ENCODE assay signal across 13 cellular contexts in the genomic region with DNA sequence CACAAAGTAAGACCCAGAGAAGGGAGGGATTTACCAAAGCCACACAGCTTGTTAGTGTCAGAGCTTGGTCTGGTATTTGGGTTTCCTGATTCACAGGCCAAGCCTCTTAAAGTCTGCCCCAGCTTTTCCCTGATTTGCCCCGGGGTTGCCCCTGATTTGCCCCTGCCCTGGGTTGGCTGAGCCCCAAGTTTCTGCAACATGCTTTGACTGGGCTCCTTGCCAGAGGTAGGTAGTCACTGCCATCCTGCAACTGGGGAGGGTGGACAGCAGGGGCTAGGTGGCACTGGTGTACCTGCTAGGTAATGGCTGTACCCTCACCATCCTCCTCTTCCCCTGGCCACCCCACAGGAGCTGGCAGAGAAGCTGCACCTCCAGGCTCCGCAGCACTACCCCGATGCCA. TPM values are rescaled to one million over a fixed set of nuclear protein-coding genes. Genes with fewer than 3 reads are reported as not detected.
DNase-seq lines count a peak whose midpoint lies in the region; ATAC-seq and TF ChIP-seq lines count a peak whose summit lies in the region.
"Had no signal": no experiment of that assay in that cellular context is flagged by ENCODE, and none has a peak within 500 bp of the region (broad histone marks: within the 10 kb centered on the region; RNA-seq: fewer than 3 reads in every experiment).

No MANE protein-coding gene starts in this region.

- peaks cover 56% of the 10 kb centered on the region for H3K4me1 Mint-ChIP-seq in activated CD4-positive, alpha-beta T cell treated with anti-CD3 and anti-CD28 coated beads, Interleukin-2, amount 10 ng/mL, durations not matched to agents 7 days and 5 days
- peaks cover 30% of the 10 kb centered on the region for H3K4me1 Mint-ChIP-seq in central memory CD8-positive, alpha-beta T cell
- peaks cover 22% of the 10 kb centered on the region for H3K4me1 Mint-ChIP-seq in neural crest cell

- DNase-seq in activated CD4-positive, alpha-beta T cell treated with anti-CD3 and anti-CD28 coated beads, Interleukin-2, amount 10 ng/mL, durations not matched to agents 7 days and 5 days = no peak
- no peak for DNase-seq in activated CD4-positive, alpha-beta T cell treated with anti-CD3 and anti-CD28 coated beads, Interleukin-2, amount 50 U/mL, for 48 hours
- DNase-seq in central memory CD8-positive, alpha-beta T cell (ENCODE audit: low spot score in 2 of 2) = no peak
- no peak for DNase-seq in neural crest cell (ENCODE audit: low read depth, low spot score)
- no peak for DNase-seq in central memory CD4-positive, alpha-beta T cell
- no peak for DNase-seq in NOMO-1 treated with dmso at 0.1 percent for 144 hours (lab: John Stamatoyannopoulos, UW; ENCODE audit: unreplicated experiment)
- DNase-seq: ACHN; activated gamma-delta T cell treated with Interleukin-2 at 50 U/mL for 16 hours; hippocampal formation; NCI-H2107; stimulated activated CD4-positive, alpha-beta T cell treated with anti-CD3 and anti-CD28 coated beads, Interleukin-15, amount 100 ng/mL, for 24 hours had no signal

- CTCF ChIA-PET in activated CD4-positive, alpha-beta T cell treated with anti-CD3 and anti-CD28 coated beads, Interleukin-2, amount 10 ng/mL, durations not matched to agents 7 days and 5 days (lab: Charles Lee) = interaction anchor here (1.0 to 2.0 kb wide), 4 partner anchors 10 to 53 kb away, joined by 3 to 13 read pairs (median 4); no protein-coding TSS in a partner anchor

- no peaks in the 10 kb centered on the region for H3K27me3 Mint-ChIP-seq in activated CD4-positive, alpha-beta T cell treated with anti-CD3 and anti-CD28 coated beads, Interleukin-2, amount 10 ng/mL, durations not matched to agents 7 days and 5 days
- H3K27me3 Mint-ChIP-seq in central memory CD8-positive, alpha-beta T cell = no peaks in the 10 kb centered on the region
- H3K27me3 Mint-ChIP-seq in neural crest cell (ENCODE audit: low read depth) = no peaks in the 10 kb centered on the region

- TF ChIP-seq EP300 in Ishikawa (IDR thresholded peaks at IDR 0.05; ENCODE audit: borderline replicate concordance) = no peak

- POLR2A ChIA-PET in activated CD4-positive, alpha-beta T cell treated with anti-CD3 and anti-CD28 coated beads, Interleukin-2, amount 10 ng/mL, durations not matched to agents 7 days and 5 days (lab: Charles Lee) = interaction anchor here (0.6 kb wide), 1 partner anchor 21 kb away, joined by 3 read pairs; no protein-coding TSS in a partner anchor

- H3K4me3 Mint-ChIP-seq in activated CD4-positive, alpha-beta T cell treated with anti-CD3 and anti-CD28 coated beads, Interleukin-2, amount 10 ng/mL, durations not matched to agents 7 days and 5 days = no peak overlapping the region
- H3K4me3 Mint-ChIP-seq in central memory CD8-positive, alpha-beta T cell = no peak overlapping the region
- H3K4me3 Mint-ChIP-seq in neural crest cell = peak overlapping the region; percentile 90

- TF ChIP-seq RAD21 in Ishikawa (IDR thresholded peaks at IDR 0.05; ENCODE audit: low read depth) = no peak

- H3K27ac Mint-ChIP-seq in activated CD4-positive, alpha-beta T cell treated with anti-CD3 and anti-CD28 coated beads, Interleukin-2, amount 10 ng/mL, durations not matched to agents 7 days and 5 days = peak overlapping the region; percentile 97
- H3K27ac Mint-ChIP-seq in central memory CD8-positive, alpha-beta T cell (ENCODE audit: low read depth) = peak overlapping the region; percentile 96
- no peak overlapping the region for H3K27ac Mint-ChIP-seq in neural crest cell (ENCODE audit: unreplicated experiment)

- ATAC-seq in central memory CD8-positive, alpha-beta T cell (replicated peaks; ENCODE audit: extremely low read depth, poor library complexity, severe bottlenecking) = no peak
- ATAC-seq in HG02642 (IDR thresholded peaks at IDR 0.05; ENCODE audit: poor library complexity, unreplicated experiment) = no peak

- TF ChIP-seq CTCF in neural crest cell (conservative IDR thresholded peaks at IDR 0.05) = no peak

- peaks cover 46% of the 10 kb centered on the region for H3K36me3 Mint-ChIP-seq in activated CD4-positive, alpha-beta T cell treated with anti-CD3 and anti-CD28 coated beads, Interleukin-2, amount 10 ng/mL, durations not matched to agents 7 days and 5 days (ENCODE audit: low read depth)
- peaks cover 6% of the 10 kb centered on the region for H3K36me3 Mint-ChIP-seq in central memory CD8-positive, alpha-beta T cell (ENCODE audit: insufficient read depth)
- H3K36me3 Mint-ChIP-seq in neural crest cell (ENCODE audit: low read depth) = peaks cover 4% of the 10 kb centered on the region

- no peaks in the 10 kb centered on the region for H3K9me3 Mint-ChIP-seq in activated CD4-positive, alpha-beta T cell treated with anti-CD3 and anti-CD28 coated beads, Interleukin-2, amount 10 ng/mL, durations not matched to agents 7 days and 5 days
- no peaks in the 10 kb centered on the region for H3K9me3 Mint-ChIP-seq in central memory CD8-positive, alpha-beta T cell
- no peaks in the 10 kb centered on the region for H3K9me3 Mint-ChIP-seq in neural crest cell

TF ChIP-seq in Ishikawa, 13 proteins besides CTCF, POLR2A, EP300 and RAD21:
- TF ChIP-seq NFIC (IDR thresholded peaks at IDR 0.05) (peak; percentile 46), FOXM1 (IDR thresholded peaks at IDR 0.05; ENCODE audit: borderline replicate concordance, low read depth) (no peak)

RNA-seq across cellular contexts. Expression of gene MPI, which starts 2.5 kb away (rescaled TPM):
- 10 to 100 TPM; 58.1 to 64.1 TPM for total RNA-seq in activated CD4-positive, alpha-beta T cell treated with anti-CD3 and anti-CD28 coated beads, Interleukin-2, amount 10 ng/mL, durations not matched to agents 7 days and 5 days
- total RNA-seq in neural crest cell = 42.6 and 43.8 TPM in 2 replicates

RNA-seq across cellular contexts. Expression of gene FAM219B, which starts 14.3 kb away (rescaled TPM):
- total RNA-seq in activated CD4-positive, alpha-beta T cell treated with anti-CD3 and anti-CD28 coated beads, Interleukin-2, amount 10 ng/mL, durations not matched to agents 7 days and 5 days = 10 to 100 TPM; 65.8 to 68.2 TPM
- total RNA-seq in neural crest cell = 128 and 138 TPM in 2 replicates

RNA-seq across cellular contexts. Expression of gene SCAMP2, which starts 19.1 kb away (rescaled TPM):
- 100 to 1,000 TPM; 126 to 128 TPM for total RNA-seq in activated CD4-positive, alpha-beta T cell treated with anti-CD3 and anti-CD28 coated beads, Interleukin-2, amount 10 ng/mL, durations not matched to agents 7 days and 5 days
- total RNA-seq in neural crest cell = 40.4 and 42.0 TPM in 2 replicates

RNA-seq across cellular contexts. Expression of gene COX5A, which starts 45.6 kb away (rescaled TPM):
- total RNA-seq in activated CD4-positive, alpha-beta T cell treated with anti-CD3 and anti-CD28 coated beads, Interleukin-2, amount 10 ng/mL, durations not matched to agents 7 days and 5 days = 100 to 1,000 TPM; 236 to 239 TPM
- 239 and 246 TPM in 2 replicates for total RNA-seq in neural crest cell

RNA-seq across cellular contexts. Expression of gene ULK3, which starts 49.4 kb away (rescaled TPM):
- 10 to 100 TPM; 56.6 to 66.4 TPM for total RNA-seq in activated CD4-positive, alpha-beta T cell treated with anti-CD3 and anti-CD28 coated beads, Interleukin-2, amount 10 ng/mL, durations not matched to agents 7 days and 5 days
- total RNA-seq in neural crest cell = 48.4 TPM in 2 replicates
